Comparison of ENCODE assay signal across 17 cellular contexts in the genomic region with DNA sequence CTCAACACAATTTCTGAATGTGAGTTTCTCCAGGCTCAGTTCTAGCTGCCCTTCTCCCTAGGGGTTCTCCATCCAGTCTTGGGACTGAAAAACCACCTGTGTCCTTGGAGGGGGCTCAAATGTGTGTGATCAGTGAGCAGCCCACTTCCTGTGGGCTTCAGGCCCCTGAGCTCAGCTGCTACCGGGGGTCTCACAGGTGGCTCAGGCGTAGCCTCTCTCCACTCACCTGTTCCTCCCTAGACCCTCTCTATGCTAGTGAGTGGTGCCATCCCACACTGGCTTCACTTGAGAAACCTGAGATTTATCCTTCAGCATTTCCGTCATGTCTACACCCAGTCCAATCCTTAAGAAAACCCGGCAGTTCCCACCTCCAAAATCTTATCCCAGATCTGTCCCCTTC. TPM values are rescaled to one million over a fixed set of nuclear protein-coding genes. Genes with fewer than 3 reads are reported as not detected.
DNase-seq lines count a peak whose midpoint lies in the region; ATAC-seq and TF ChIP-seq lines count a peak whose summit lies in the region.
"Had no signal": no experiment of that assay in that cellular context is flagged by ENCODE, and none has a peak within 500 bp of the region (broad histone marks: within the 10 kb centered on the region; RNA-seq: fewer than 3 reads in every experiment).

No MANE protein-coding gene starts in this region.

- no peaks in the 10 kb centered on the region for H3K9me3 ChIP-seq in CD4-positive, CD25-positive, alpha-beta regulatory T cell (ENCODE audit: control insufficient read depth in 2 of 2, low read length in 2 of 2)
- H3K9me3 ChIP-seq in Peyer's patch: no peaks in the 10 kb centered on the region
- H3K9me3 ChIP-seq: A549 had no signal

- H3K4me3 Mint-ChIP-seq in CD4-positive, CD25-positive, alpha-beta regulatory T cell: no peak overlapping the region
- H3K4me3 Mint-ChIP-seq in glutamatergic neuron (ENCODE audit: unreplicated experiment): no peak overlapping the region
- no peak overlapping the region for H3K4me3 Mint-ChIP-seq in progenitor cell of endocrine pancreas (ENCODE audit: low read depth)
- no peak overlapping the region for H3K4me3 Mint-ChIP-seq in natural killer cell treated with Interleukin-12 subunit alpha and Interleukin-12 subunit beta and Interleukin-15 and Interleukin-18, amount 100 ng/mL, for 72 hours
- H3K4me3 Mint-ChIP-seq in activated T-cell treated with anti-CD3 and anti-CD28 coated beads, Interleukin-2, amount 50 U/mL, for 4 hours: no peak overlapping the region

- ATAC-seq in CD4-positive, CD25-positive, alpha-beta regulatory T cell (ENCODE audit: low read depth in 2 of 2): no peak
- no peak for ATAC-seq in natural killer cell treated with Interleukin-12 subunit alpha and Interleukin-12 subunit beta and Interleukin-15 and Interleukin-18, amount 100 ng/mL, for 72 hours
- no peak for ATAC-seq in HG03095 (IDR thresholded peaks at IDR 0.05; ENCODE audit: unreplicated experiment)
- ATAC-seq in activated T-cell treated with anti-CD3 and anti-CD28 coated beads, Interleukin-2, amount 50 U/mL, for 4 hours: no peak
- ATAC-seq: A549, HCT116 had no signal

- TF ChIP-seq CTCF in Peyer's patch (IDR thresholded peaks at IDR 0.05) (no peak), glutamatergic neuron (IDR thresholded peaks at IDR 0.05; ENCODE audit: partially characterized antibody, unreplicated experiment) (no peak), progenitor cell of endocrine pancreas (IDR thresholded peaks at IDR 0.05; ENCODE audit: unreplicated experiment) (no peak)

- no peak overlapping the region for H3K27ac ChIP-seq in CD4-positive, CD25-positive, alpha-beta regulatory T cell (ENCODE audit: insufficient read depth, low read length, poor library complexity, severe bottlenecking)
- H3K27ac ChIP-seq in Peyer's patch: no peak overlapping the region
- H3K27ac ChIP-seq: A549, HL-60, KMS-11 had no signal

- no peaks in the 10 kb centered on the region for H3K27me3 Mint-ChIP-seq in CD4-positive, CD25-positive, alpha-beta regulatory T cell
- peaks cover 7% of the 10 kb centered on the region for H3K27me3 Mint-ChIP-seq in glutamatergic neuron (ENCODE audit: unreplicated experiment)
- no peaks in the 10 kb centered on the region for H3K27me3 Mint-ChIP-seq in progenitor cell of endocrine pancreas
- H3K27me3 Mint-ChIP-seq in natural killer cell treated with Interleukin-12 subunit alpha and Interleukin-12 subunit beta and Interleukin-15 and Interleukin-18, amount 100 ng/mL, for 72 hours: no peaks in the 10 kb centered on the region
- no peaks in the 10 kb centered on the region for H3K27me3 Mint-ChIP-seq in activated T-cell treated with anti-CD3 and anti-CD28 coated beads, Interleukin-2, amount 50 U/mL, for 4 hours (ENCODE audit: low read depth)

- H3K27ac Mint-ChIP-seq in CD4-positive, CD25-positive, alpha-beta regulatory T cell: peak overlapping the region in 2 of 3 donors; percentile 58 to 80
- H3K27ac Mint-ChIP-seq in glutamatergic neuron (ENCODE audit: unreplicated experiment) (peak overlapping the region; percentile 48), progenitor cell of endocrine pancreas (peak overlapping the region; percentile 92)
- no peak overlapping the region for H3K27ac Mint-ChIP-seq in natural killer cell treated with Interleukin-12 subunit alpha and Interleukin-12 subunit beta and Interleukin-15 and Interleukin-18, amount 100 ng/mL, for 72 hours

- H3K9me3 Mint-ChIP-seq in CD4-positive, CD25-positive, alpha-beta regulatory T cell: no peaks in the 10 kb centered on the region
- H3K9me3 Mint-ChIP-seq in glutamatergic neuron (ENCODE audit: unreplicated experiment) (peaks cover 2% of the 10 kb centered on the region), progenitor cell of endocrine pancreas (ENCODE audit: low read depth) (no peaks in the 10 kb centered on the region)
- no peaks in the 10 kb centered on the region for H3K9me3 Mint-ChIP-seq in natural killer cell treated with Interleukin-12 subunit alpha and Interleukin-12 subunit beta and Interleukin-15 and Interleukin-18, amount 100 ng/mL, for 72 hours
- no peaks in the 10 kb centered on the region for H3K9me3 Mint-ChIP-seq in activated T-cell treated with anti-CD3 and anti-CD28 coated beads, Interleukin-2, amount 50 U/mL, for 4 hours

- peaks cover 67% of the 10 kb centered on the region for H3K36me3 ChIP-seq in CD4-positive, CD25-positive, alpha-beta regulatory T cell (ENCODE audit: control insufficient read depth, insufficient read depth, low read length)
- H3K36me3 ChIP-seq in Peyer's patch: peaks cover 0 to 63% (median 4%) of the 10 kb centered on the region in 3 donors

- no peak for DNase-seq in CD4-positive, CD25-positive, alpha-beta regulatory T cell
- DNase-seq in Peyer's patch: peak in 2 of 3 donors; percentile 1 to 25
- DNase-seq in glutamatergic neuron: no peak
- no peak for DNase-seq in progenitor cell of endocrine pancreas (ENCODE audit: low spot score, unreplicated experiment)
- no peak for DNase-seq in natural killer cell treated with Interleukin-12 subunit alpha and Interleukin-12 subunit beta and Interleukin-15 and Interleukin-18, amount 100 ng/mL, for 72 hours (ENCODE audit: low spot score)
- DNase-seq in activated T-cell treated with anti-CD3 and anti-CD28 coated beads, Interleukin-2, amount 50 U/mL, for 4 hours: no peak
- DNase-seq: Calu3, NCI-H1105 treated with DMSO at 0.1 percent for 48 hours, NCI-H1930, NCI-H2171 treated with DMSO at 0.1 percent for 48 hours, NCI-H510A, SHP77 had no signal

- no peak overlapping the region for H3K4me3 ChIP-seq in CD4-positive, CD25-positive, alpha-beta regulatory T cell (ENCODE audit: low read depth, low read length)
- H3K4me3 ChIP-seq in Peyer's patch: no peak overlapping the region
- H3K4me3 ChIP-seq: A549 had no signal

- H3K4me1 Mint-ChIP-seq in CD4-positive, CD25-positive, alpha-beta regulatory T cell: peaks cover 0 to 14% (median 9%) of the 10 kb centered on the region in 4 donors
- no peaks in the 10 kb centered on the region for H3K4me1 Mint-ChIP-seq in glutamatergic neuron (ENCODE audit: low read depth, unreplicated experiment)
- H3K4me1 Mint-ChIP-seq in progenitor cell of endocrine pancreas (ENCODE audit: low read depth): peaks cover 2% of the 10 kb centered on the region
- H3K4me1 Mint-ChIP-seq in natural killer cell treated with Interleukin-12 subunit alpha and Interleukin-12 subunit beta and Interleukin-15 and Interleukin-18, amount 100 ng/mL, for 72 hours (ENCODE audit: low read depth in 2 of 2): peaks cover 0 to under 1% of the 10 kb centered on the region in 2 donors
- H3K4me1 Mint-ChIP-seq in activated T-cell treated with anti-CD3 and anti-CD28 coated beads, Interleukin-2, amount 50 U/mL, for 4 hours (ENCODE audit: low read depth): no peaks in the 10 kb centered on the region

- no peak for TF ChIP-seq POLR2A in Peyer's patch (IDR thresholded peaks at IDR 0.05)

- no peaks in the 10 kb centered on the region for H3K27me3 ChIP-seq in CD4-positive, CD25-positive, alpha-beta regulatory T cell (ENCODE audit: control insufficient read depth, insufficient read depth, low read length)
- no peaks in the 10 kb centered on the region for H3K27me3 ChIP-seq in Peyer's patch

- peaks cover 55% of the 10 kb centered on the region for H3K36me3 Mint-ChIP-seq in CD4-positive, CD25-positive, alpha-beta regulatory T cell
- peaks cover 6% of the 10 kb centered on the region for H3K36me3 Mint-ChIP-seq in glutamatergic neuron (ENCODE audit: unreplicated experiment)
- H3K36me3 Mint-ChIP-seq in progenitor cell of endocrine pancreas (ENCODE audit: insufficient read depth): peaks cover 19% of the 10 kb centered on the region
- H3K36me3 Mint-ChIP-seq in natural killer cell treated with Interleukin-12 subunit alpha and Interleukin-12 subunit beta and Interleukin-15 and Interleukin-18, amount 100 ng/mL, for 72 hours: peaks cover 16% of the 10 kb centered on the region
- peaks cover 38% of the 10 kb centered on the region for H3K36me3 Mint-ChIP-seq in activated T-cell treated with anti-CD3 and anti-CD28 coated beads, Interleukin-2, amount 50 U/mL, for 4 hours (ENCODE audit: insufficient read depth)

- no peaks in the 10 kb centered on the region for H3K4me1 ChIP-seq in CD4-positive, CD25-positive, alpha-beta regulatory T cell (ENCODE audit: control insufficient read depth, insufficient read depth, low read length, poor library complexity, severe bottlenecking)
- H3K4me1 ChIP-seq in Peyer's patch: no peaks in the 10 kb centered on the region
- H3K4me1 ChIP-seq: A549 had no signal

RNA-seq across cellular contexts. Expression of gene GPI, which starts 39.8 kb away (rescaled TPM):
- 116 TPM for total RNA-seq in CD4-positive, CD25-positive, alpha-beta regulatory T cell
- 100 to 1,000 TPM; 141 to 148 (median 144) TPM for polyA plus RNA-seq in CD4-positive, CD25-positive, alpha-beta regulatory T cell
- total RNA-seq in Peyer's patch: 100 to 1,000 TPM; 191 to 292 (median 234) TPM
- 213 TPM for total RNA-seq in glutamatergic neuron (ENCODE audit: unreplicated experiment)
- total RNA-seq in progenitor cell of endocrine pancreas: 147 and 150 TPM in 2 replicates
- 100 to 1,000 TPM; 394 to 516 TPM for total RNA-seq in natural killer cell treated with Interleukin-12 subunit alpha and Interleukin-12 subunit beta and Interleukin-15 and Interleukin-18, amount 100 ng/mL, for 72 hours
- 100 to 1,000 TPM; 383 to 449 (median 421) TPM for total RNA-seq in activated T-cell treated with anti-CD3 and anti-CD28 coated beads, Interleukin-2, amount 50 U/mL, for 4 hours

Comparison
In these comparisons a context has a peak if more than half of its experiments do, and no peak if none do; other contexts are left out.
1. DNase-seq: peak in Peyer's patch (2 of 3); none in CD4-positive, CD25-positive, alpha-beta regulatory T cell (0 of 3), glutamatergic neuron (single experiment), progenitor cell of endocrine pancreas (single experiment), natural killer cell treated with Interleukin-12 subunit alpha and Interleukin-12 subunit beta and Interleukin-15 and Interleukin-18, amount 100 ng/mL, for 72 hours (single experiment) and activated T-cell treated with anti-CD3 and anti-CD28 coated beads, Interleukin-2, amount 50 U/mL, for 4 hours (single experiment).
2. H3K27ac Mint-ChIP-seq: peak in CD4-positive, CD25-positive, alpha-beta regulatory T cell (2 of 3), glutamatergic neuron (single experiment) and progenitor cell of endocrine pancreas (single experiment); none in natural killer cell treated with Interleukin-12 subunit alpha and Interleukin-12 subunit beta and Interleukin-15 and Interleukin-18, amount 100 ng/mL, for 72 hours (0 of 2).